Comparison of ENCODE assay signal across 1 cellular context in the genomic region with DNA sequence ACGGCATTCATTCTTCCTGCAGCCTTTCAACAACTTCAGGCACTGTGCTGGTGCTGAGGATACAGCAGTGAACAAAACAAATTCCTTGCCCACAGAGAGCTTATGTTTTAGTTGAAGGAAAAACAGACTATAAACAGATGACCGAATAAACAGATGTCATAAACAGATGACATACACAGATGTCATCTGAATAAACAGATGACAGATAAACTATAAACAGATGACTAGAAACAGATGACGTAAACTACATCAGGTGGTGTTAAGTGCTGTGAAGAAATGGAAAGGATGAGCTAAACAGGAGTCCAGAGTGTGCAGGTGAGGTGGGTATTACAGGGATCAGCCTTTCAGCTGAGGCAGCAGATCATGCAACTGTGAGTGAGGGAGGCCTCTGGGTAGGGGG.
TF ChIP-seq lines count a peak whose summit lies in the region.

No MANE protein-coding gene starts in this region.

TF ChIP-seq in H1, 55 proteins besides CTCF, POLR2A, EP300 and RAD21 (continued from another document):
- TF ChIP-seq SRF (IDR thresholded peaks at IDR 0.05; ENCODE audit: low read depth, low read length) (no peak), BCL11A (IDR thresholded peaks at IDR 0.05; ENCODE audit: low read depth in 2 of 2, low read length in 2 of 2) (no peak), PHF8 (conservative IDR thresholded peaks at IDR 0.05; ENCODE audit: low read depth, low read length) (no peak), JUN (IDR thresholded peaks at IDR 0.05; ENCODE audit: low read depth, low read length) (no peak)
